Comparison of ENCODE assay signal across 5 cellular contexts in genomic region chr13:98812186-98812798, GRCh38. TPM values are rescaled to one million over a fixed set of nuclear protein-coding genes. Genes with fewer than 3 reads are reported as not detected.
"Had no signal": no experiment of that assay in that cellular context is flagged by ENCODE, and none has a peak within 500 bp of the region (broad histone marks: within the 10 kb centered on the region; RNA-seq: fewer than 3 reads in every experiment).

No MANE protein-coding gene starts in this region.

RNA-seq across cellular contexts. Expression of gene SLC15A1, which starts 59.8 kb away (rescaled TPM):
- total RNA-seq: left cardiac atrium; naive thymus-derived CD8-positive, alpha-beta T cell; osteoblast; thoracic aorta had no signal
- polyA plus RNA-seq: naive thymus-derived CD8-positive, alpha-beta T cell; neural cell had no signal
